Comparison of ENCODE assay signal across 27 cellular contexts in genomic region chr2:41068740-41069139, GRCh38.
"Had no signal": no experiment of that assay in that cellular context is flagged by ENCODE, and none has a peak within 500 bp of the region (broad histone marks: within the 10 kb centered on the region; RNA-seq: fewer than 3 reads in every experiment).

No MANE protein-coding gene starts in this region.

- H3K4me3 ChIP-seq: body of pancreas, cardiac muscle cell, colonic mucosa, left lung, lung, neural progenitor cell, psoas muscle, sigmoid colon, thoracic aorta had no signal

- H3K4me2 ChIP-seq: neural progenitor cell had no signal

- H3K27me3 ChIP-seq: body of pancreas, cardiac muscle cell, colonic mucosa, neural progenitor cell, sigmoid colon had no signal

- ATAC-seq: activated CD4-positive, CD25-positive, alpha-beta regulatory T cell treated with anti-CD3 and anti-CD28 coated beads, Interleukin-2, amount 50 U/mL, for 24 hours; body of pancreas; left lung; natural killer cell; psoas muscle; stimulated activated effector memory CD8-positive, alpha-beta T cell treated with anti-CD3 and anti-CD28 coated beads, Interleukin-12 subunit alpha, Interleukin-12 subunit beta, amount 100 ng/mL, for 72 hours had no signal

- H3K9ac ChIP-seq: neural progenitor cell, parathyroid adenoma had no signal

- H3K79me2 ChIP-seq: parathyroid adenoma had no signal

- H3K36me3 ChIP-seq: cardiac muscle cell, colonic mucosa, left lung, neural progenitor cell, sigmoid colon, thoracic aorta, WERI-Rb-1 had no signal

- H3K27ac ChIP-seq: body of pancreas, cardiac muscle cell, colonic mucosa, left lung, neural progenitor cell, parathyroid adenoma, psoas muscle, sigmoid colon, thoracic aorta, WERI-Rb-1 had no signal

- H3K4me1 ChIP-seq: body of pancreas, colonic mucosa, left lung, neural progenitor cell, parathyroid adenoma, psoas muscle, sigmoid colon had no signal

- DNase-seq: activated CD4-positive, alpha-beta T cell treated with anti-CD3 and anti-CD28 coated beads for 48 hours; activated CD4-positive, alpha-beta T cell treated with anti-CD3 and anti-CD28 coated beads, Interleukin-2, amount 50 U/mL, for 48 hours; activated CD8-positive, alpha-beta memory T cell treated with anti-CD3 and anti-CD28 coated beads for 24 hours; activated effector memory CD4-positive, alpha-beta T cell treated with Interleukin-2 at 50 U/mL for 16 hours; activated naive CD4-positive, alpha-beta T cell treated with Interleukin-2 at 50 U/mL for 16 hours; aorta; body of pancreas; cerebellar nuclear complex; colonic mucosa; effector CD8-positive, alpha-beta T cell; left lung; mesendoderm; natural killer cell; occipital lobe; psoas muscle; sigmoid colon; small intestine; stimulated activated CD4-positive, alpha-beta T cell treated with anti-CD3 and anti-CD28 coated beads, Interleukin-4, amount 100 ng/mL, for 24 hours; trophoblast cell; WERI-Rb-1 had no signal

- H3K9me3 ChIP-seq: body of pancreas, colonic mucosa, left lung, psoas muscle, sigmoid colon, thoracic aorta had no signal

- H2AFZ ChIP-seq: parathyroid adenoma had no signal
